ENCODE assay signal across 12 cellular contexts in genomic region chr5:170769236-170769635, GRCh38.
"Had no signal": no experiment of that assay in that cellular context is flagged by ENCODE, and none has a peak within 500 bp of the region (broad histone marks: within the 10 kb centered on the region; RNA-seq: fewer than 3 reads in every experiment).

No MANE protein-coding gene starts in this region.

- H3K27ac Mint-ChIP-seq: activated B cell treated with CpG ODN at 0.5 μM for 24 hours; activated CD8-positive, alpha-beta T cell treated with anti-CD3 and anti-CD28 coated beads for 36 hours; activated naive CD8-positive, alpha-beta T cell; activated T-cell treated with anti-CD3 and anti-CD28 coated beads, Interleukin-2, amount 50 U/mL, for 72 hours; naive B cell had no signal

- H3K27me3 Mint-ChIP-seq: activated CD8-positive, alpha-beta T cell treated with anti-CD3 and anti-CD28 coated beads for 36 hours; activated naive CD8-positive, alpha-beta T cell had no signal

- H3K4me3 Mint-ChIP-seq: activated B cell treated with CpG ODN at 0.5 μM for 24 hours; activated CD8-positive, alpha-beta T cell treated with anti-CD3 and anti-CD28 coated beads for 36 hours; activated naive CD8-positive, alpha-beta T cell; activated T-cell treated with anti-CD3 and anti-CD28 coated beads, Interleukin-2, amount 50 U/mL, for 72 hours; naive B cell had no signal

- ATAC-seq: activated CD8-positive, alpha-beta T cell treated with anti-CD3 and anti-CD28 coated beads for 36 hours; activated T-cell treated with anti-CD3 and anti-CD28 coated beads, Interleukin-2, amount 50 U/mL, for 72 hours; left lung had no signal

- H3K36me3 Mint-ChIP-seq: activated naive CD8-positive, alpha-beta T cell; naive B cell had no signal

- H3K4me1 Mint-ChIP-seq: activated B cell treated with CpG ODN at 0.5 μM for 24 hours had no signal

- H3K9me3 Mint-ChIP-seq: activated B cell treated with CpG ODN at 0.5 μM for 24 hours; activated CD8-positive, alpha-beta T cell treated with anti-CD3 and anti-CD28 coated beads for 36 hours had no signal

- DNase-seq: activated B cell treated with CpG ODN at 0.5 μM for 24 hours; activated CD4-positive, alpha-beta T cell treated with anti-CD3 and anti-CD28 coated beads for 48 hours; activated CD8-positive, alpha-beta T cell treated with anti-CD3 and anti-CD28 coated beads for 36 hours; activated gamma-delta T cell treated with Interleukin-2 at 50 U/mL for 16 hours; activated T-cell treated with anti-CD3 and anti-CD28 coated beads, Interleukin-2, amount 50 U/mL, for 72 hours; amniotic stem cell; left lung; mammary epithelial cell; naive B cell; sigmoid colon; spleen had no signal
